In the genomic region with DNA sequence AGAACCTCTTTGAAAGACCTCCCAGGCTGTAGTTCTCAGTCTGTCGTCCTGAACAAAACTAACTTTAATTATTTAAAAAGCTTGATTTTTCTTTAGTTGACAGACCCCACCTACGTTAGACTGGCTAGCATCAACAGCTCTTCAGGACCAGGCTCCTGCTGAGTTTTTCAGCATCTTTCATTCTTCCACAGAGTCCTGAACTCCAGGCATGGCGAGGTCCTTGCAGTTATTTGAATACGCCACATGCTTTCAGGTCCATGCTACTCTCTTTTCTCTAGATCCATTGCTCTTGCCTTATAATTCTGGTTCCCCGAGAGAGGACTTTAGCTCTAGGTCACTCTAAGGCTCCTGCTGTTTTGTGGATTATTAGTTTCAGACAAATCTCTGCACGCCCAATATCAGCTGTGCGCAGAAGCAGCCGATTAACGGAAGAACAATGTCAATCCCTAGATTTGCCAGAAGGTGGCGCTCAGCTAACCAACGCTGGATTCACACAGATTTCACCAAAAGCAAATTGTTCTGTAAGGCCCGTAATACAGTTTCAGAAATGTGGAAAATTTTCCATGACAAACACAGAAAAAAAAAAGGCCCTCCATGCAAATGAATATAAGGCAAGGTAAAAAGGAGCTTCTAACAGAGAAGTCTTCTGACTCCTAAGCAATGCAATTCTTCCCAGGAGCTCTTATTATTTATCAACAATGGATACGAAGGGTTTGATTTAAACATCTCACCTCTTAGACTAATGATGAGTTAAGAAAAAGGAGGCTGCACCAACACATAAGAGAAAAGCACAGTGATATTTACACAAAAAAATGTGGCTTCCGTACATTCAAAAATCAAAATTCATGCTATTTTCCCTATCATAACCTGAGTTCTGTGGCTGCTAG, we compare ENCODE assay signal across 8 cellular contexts. TPM values are rescaled to one million over a fixed set of nuclear protein-coding genes. Genes with fewer than 3 reads are reported as not detected.
DNase-seq lines count a peak whose midpoint lies in the region; ATAC-seq and TF ChIP-seq lines count a peak whose summit lies in the region.

No MANE protein-coding gene starts in this region.

- no peaks in the 10 kb centered on the region for H3K36me3 Mint-ChIP-seq in activated T-cell treated with anti-CD3 and anti-CD28 coated beads, Interleukin-2, amount 50 U/mL, for 72 hours (ENCODE audit: insufficient read depth in 2 of 2)
- H3K36me3 Mint-ChIP-seq in glutamatergic neuron (ENCODE audit: unreplicated experiment): no peaks in the 10 kb centered on the region

- H3K27me3 Mint-ChIP-seq in activated T-cell treated with anti-CD3 and anti-CD28 coated beads, Interleukin-2, amount 50 U/mL, for 72 hours (ENCODE audit: low read depth): peaks cover 9% of the 10 kb centered on the region
- no peaks in the 10 kb centered on the region for H3K27me3 Mint-ChIP-seq in glutamatergic neuron (ENCODE audit: unreplicated experiment)

- in situ Hi-C loops in ACHN (cut with HindIII; ENCODE audit: low pct_ligation_motif_present, low pct_unique_long_range_greater_than_20kb, low sequenced_read_pairs): no loop called here

- DNase-seq in ACHN (peak; percentile 59), GM12865 (ENCODE audit: low read depth) (peak; percentile 53), NCI-H2171 (lab: John Stamatoyannopoulos, UW) (peak; percentile 30), glutamatergic neuron (no peak), pulmonary artery endothelial cell (ENCODE audit: low read depth, low spot score) (peak; percentile 13), NCI-H1048 (lab: John Stamatoyannopoulos, UW) (no peak)
- DNase-seq in activated T-cell treated with anti-CD3 and anti-CD28 coated beads, Interleukin-2, amount 50 U/mL, for 72 hours: peak; percentile 2 to 41

- no peak overlapping the region for H3K4me3 ChIP-seq in GM12865 (ENCODE audit: low read depth, low read length)

- ATAC-seq in activated T-cell treated with anti-CD3 and anti-CD28 coated beads, Interleukin-2, amount 50 U/mL, for 72 hours (replicated peaks in 1 of 2): no peak
- no peak for ATAC-seq in HG03457 (IDR thresholded peaks at IDR 0.05; ENCODE audit: unreplicated experiment)

- no peaks in the 10 kb centered on the region for H3K4me1 Mint-ChIP-seq in activated T-cell treated with anti-CD3 and anti-CD28 coated beads, Interleukin-2, amount 50 U/mL, for 72 hours (ENCODE audit: low read depth)
- H3K4me1 Mint-ChIP-seq in glutamatergic neuron (ENCODE audit: low read depth, unreplicated experiment): no peaks in the 10 kb centered on the region

- H3K4me3 Mint-ChIP-seq in activated T-cell treated with anti-CD3 and anti-CD28 coated beads, Interleukin-2, amount 50 U/mL, for 72 hours: no peak overlapping the region
- no peak overlapping the region for H3K4me3 Mint-ChIP-seq in glutamatergic neuron (ENCODE audit: unreplicated experiment)

- H3K9me3 Mint-ChIP-seq in activated T-cell treated with anti-CD3 and anti-CD28 coated beads, Interleukin-2, amount 50 U/mL, for 72 hours: no peaks in the 10 kb centered on the region
- no peaks in the 10 kb centered on the region for H3K9me3 Mint-ChIP-seq in glutamatergic neuron (ENCODE audit: unreplicated experiment)

- TF ChIP-seq CTCF in GM12865 (IDR thresholded peaks at IDR 0.05; ENCODE audit: insufficient read depth, low read depth, low read length, missing control alignments): peak; percentile 66
- peak; percentile 70 for TF ChIP-seq CTCF in glutamatergic neuron (IDR thresholded peaks at IDR 0.05; ENCODE audit: partially characterized antibody, unreplicated experiment)

- no peak overlapping the region for H3K27ac Mint-ChIP-seq in activated T-cell treated with anti-CD3 and anti-CD28 coated beads, Interleukin-2, amount 50 U/mL, for 72 hours
- no peak overlapping the region for H3K27ac Mint-ChIP-seq in glutamatergic neuron (ENCODE audit: unreplicated experiment)

RNA-seq across cellular contexts. Expression of gene BCO1, which starts 33.5 kb away (rescaled TPM):
- total RNA-seq in activated T-cell treated with anti-CD3 and anti-CD28 coated beads, Interleukin-2, amount 50 U/mL, for 72 hours: not detected
- total RNA-seq in glutamatergic neuron (ENCODE audit: unreplicated experiment) (not detected), pulmonary artery endothelial cell (0.04 and 0.07 TPM in 2 replicates)

Comparison
In these comparisons a context has a peak if more than half of its experiments do, and no peak if none do; other contexts are left out.
1. DNase-seq: peak in ACHN (single experiment), GM12865 (single experiment), NCI-H2171 (single experiment), activated T-cell treated with anti-CD3 and anti-CD28 coated beads, Interleukin-2, amount 50 U/mL, for 72 hours (2 of 2) and pulmonary artery endothelial cell (single experiment); none in glutamatergic neuron (single experiment) and NCI-H1048 (single experiment).